11 cellular contexts compared by ENCODE assay signal in the genomic region with DNA sequence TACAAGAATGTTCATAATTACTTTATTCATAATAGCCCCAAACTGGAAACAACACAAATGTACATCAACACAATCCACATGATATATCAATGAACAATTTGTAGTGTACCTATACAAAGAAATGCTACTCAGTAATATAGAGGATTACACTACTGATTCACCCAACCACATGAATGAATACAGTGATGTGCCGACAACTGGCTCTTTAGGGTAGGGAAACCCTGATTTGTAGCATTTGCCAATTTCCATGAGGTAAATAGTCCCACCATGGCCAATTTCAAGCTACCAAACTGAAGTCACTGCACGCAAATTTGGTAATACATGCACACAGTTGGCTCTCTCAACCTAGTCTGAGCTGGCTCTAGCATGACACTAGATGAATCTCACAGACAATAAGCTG.
"Had no signal": no experiment of that assay in that cellular context is flagged by ENCODE, and none has a peak within 500 bp of the region (broad histone marks: within the 10 kb centered on the region; RNA-seq: fewer than 3 reads in every experiment).

No MANE protein-coding gene starts in this region.

- H3K4me3 ChIP-seq: adrenal gland, gastroesophageal sphincter, testis had no signal

- H3K27ac ChIP-seq: adrenal gland, gastroesophageal sphincter, testis had no signal

- H3K27me3 ChIP-seq: adrenal gland, gastroesophageal sphincter, testis had no signal

- H3K36me3 ChIP-seq: adrenal gland, gastroesophageal sphincter had no signal

- H3K9me3 ChIP-seq: adrenal gland, gastroesophageal sphincter, testis had no signal

- ATAC-seq: gastroesophageal sphincter, left lobe of liver had no signal

- DNase-seq: activated CD8-positive, alpha-beta memory T cell treated with anti-CD3 and anti-CD28 coated beads, Interleukin-2, amount 50 U/mL, for 48 hours; adrenal gland; caudate nucleus; effector memory CD4-positive, alpha-beta T cell; islet precursor cell; mammary epithelial cell; stimulated activated CD4-positive, alpha-beta T cell treated with anti-CD3 and anti-CD28 coated beads, Interleukin-12 subunit alpha, Interleukin-12 subunit beta, amount 100 ng/mL, for 4 hours; stimulated activated naive CD4-positive, alpha-beta T cell treated with Interleukin-2 at 50 U/mL for 16 hours; testis had no signal
